In genomic region chr15:82362848-82363247, GRCh38 we compare ENCODE assay signal across 8 cellular contexts. TPM values are rescaled to one million over a fixed set of nuclear protein-coding genes. Genes with fewer than 3 reads are reported as not detected.
A peak's percentile ranks its signal among the peaks of the same experiment; 100 is the strongest.
DNase-seq lines count a peak whose midpoint lies in the region; ATAC-seq, FAIRE-seq and TF ChIP-seq lines count a peak whose summit lies in the region.
"Not testable (repeated sequence)": the region's sequence is repeated elsewhere in the genome, so short reads cannot be mapped to it uniquely, and the experiment has no call there.
"Had no signal": no experiment of that assay in that cellular context is flagged by ENCODE, and none has a peak within 500 bp of the region (broad histone marks: within the 10 kb centered on the region; RNA-seq: fewer than 3 reads in every experiment).

No MANE protein-coding gene starts in this region.

- TF ChIP-seq POLR2A in GM12878 (IDR thresholded peaks at IDR 0.05; ENCODE audit: low read depth, low read length), result not testable (repeated sequence)

- not testable (repeated sequence) for H3K9ac ChIP-seq in GM12878 (ENCODE audit: control insufficient read depth, insufficient read depth, low read length)

- not testable (repeated sequence) for DNase-seq in OCI-LY7 (ENCODE audit: low spot score); RCC 7860 (ENCODE audit: low spot score); GM12878 (ENCODE audit: low read depth, low spot score); left lung; omental fat pad (ENCODE audit: low spot score); stimulated activated naive B cell treated with anti-CD40 and anti-IgM and Interleukin-4, amounts not matched to agents 10 μg/mL and 1 μg/mL and 100 μg/mL, for 72 hours

- H2AFZ ChIP-seq in OCI-LY7 (ENCODE audit: low read length); GM12878 (ENCODE audit: control insufficient read depth, low read depth, low read length): not testable (repeated sequence)

- H3K4me1 Mint-ChIP-seq in stimulated activated naive B cell treated with anti-CD40 and anti-IgM and Interleukin-4, amounts not matched to agents 10 μg/mL and 1 μg/mL and 100 μg/mL, for 72 hours, result not testable (repeated sequence)

- not testable (repeated sequence) for H4K20me1 ChIP-seq in OCI-LY7 (ENCODE audit: insufficient read depth, low read length); GM12878 (ENCODE audit: control insufficient read depth, insufficient read depth)

- BruUV-seq in OCI-LY7 (replicated peaks; lab: Mats Ljungman, UMichigan) (TSS peak; percentile 61), GM12878 (replicated peaks; lab: Mats Ljungman, UMichigan) (TSS peak; percentile 53)

- TF ChIP-seq RAD21 in GM12878 (IDR thresholded peaks at IDR 0.05; ENCODE audit: insufficient read depth, low read depth, low read length), result not testable (repeated sequence)

- WGBS in GM12878 (ENCODE audit: insufficient coverage, insufficient replicate concordance, low lambda C conversion rate, missing lambda C conversion rate), result no CpG with 5 or more reads among the region's 5 CpGs

- intact Hi-C loops in OCI-LY7 (cut with micrococcal nuclease; ENCODE audit: unreplicated experiment); GM12878 (cut with micrococcal nuclease; ENCODE audit: unreplicated experiment); left lung (cut with DNase I): not testable (repeated sequence)

- H3K9me3 Mint-ChIP-seq in stimulated activated naive B cell treated with anti-CD40 and anti-IgM and Interleukin-4, amounts not matched to agents 10 μg/mL and 1 μg/mL and 100 μg/mL, for 72 hours, result not testable (repeated sequence)

- not testable (repeated sequence) for H3K27me3 Mint-ChIP-seq in stimulated activated naive B cell treated with anti-CD40 and anti-IgM and Interleukin-4, amounts not matched to agents 10 μg/mL and 1 μg/mL and 100 μg/mL, for 72 hours

- H3K4me3 ChIP-seq in OCI-LY7 (ENCODE audit: low read depth, low read length, poor library complexity, severe bottlenecking); GM12878; left lung: not testable (repeated sequence)

- H3K9me2 ChIP-seq in OCI-LY7 (ENCODE audit: insufficient read depth, low read length), result not testable (repeated sequence)

- H3K4me2 ChIP-seq in OCI-LY7 (ENCODE audit: low read length); GM12878 (ENCODE audit: control insufficient read depth, insufficient read depth): not testable (repeated sequence)

- not testable (repeated sequence) for H3K4me1 ChIP-seq in OCI-LY7 (ENCODE audit: insufficient read depth, low read length, poor library complexity, severe bottlenecking); GM12878 (ENCODE audit: control insufficient read depth, insufficient read depth, low read length); left lung

- H3K4me3 Mint-ChIP-seq in stimulated activated naive B cell treated with anti-CD40 and anti-IgM and Interleukin-4, amounts not matched to agents 10 μg/mL and 1 μg/mL and 100 μg/mL, for 72 hours, result not testable (repeated sequence)

- SMC1A ChIA-PET in GM12878 (lab: Charles Lee; ENCODE audit: uncharacterized antibody, unreplicated experiment), result not testable (repeated sequence)

- not testable (repeated sequence) for H3K27ac Mint-ChIP-seq in stimulated activated naive B cell treated with anti-CD40 and anti-IgM and Interleukin-4, amounts not matched to agents 10 μg/mL and 1 μg/mL and 100 μg/mL, for 72 hours

- in situ Hi-C loops in GM12878 (cut with MboI), result not testable (repeated sequence)

- H3K27me3 ChIP-seq in GM12878 (replicated peaks in 1 of 2; ENCODE audit: control insufficient read depth in 2 of 2, insufficient read depth in 2 of 2, low read length in 1 of 2); left lung: not testable (repeated sequence)

- TF ChIP-seq CTCF in OCI-LY7 (conservative IDR thresholded peaks at IDR 0.05; ENCODE audit: low read length); GM12878 (IDR thresholded peaks at IDR 0.05 in 2 of 3, conservative IDR thresholded peaks at IDR 0.05 in 1 of 3; ENCODE audit: control insufficient read depth in 2 of 3, extremely low read depth in 1 of 3, insufficient read depth in 1 of 3, low read depth in 3 of 3, low read length in 3 of 3); left lung (IDR thresholded peaks at IDR 0.05); omental fat pad (IDR thresholded peaks at IDR 0.05): not testable (repeated sequence)

- POLR2A ChIA-PET in OCI-LY7 (lab: Charles Lee); GM12878 (lab: Charles Lee): not testable (repeated sequence)

- not testable (repeated sequence) for TF ChIP-seq EP300 in GM12878 (IDR thresholded peaks at IDR 0.05; ENCODE audit: borderline replicate concordance in 1 of 2, control insufficient read depth in 1 of 2, low read depth in 2 of 2, low read length in 2 of 2)

- ATAC-seq in GM12878 (peak; percentile 17; the same call in 2 of the 3 replicates), esophagus mucosa (peak; percentile 63), left lung (peak; percentile 55), omental fat pad (ENCODE audit: low FRiP score) (peak; percentile 23)
- ATAC-seq in stimulated activated naive B cell treated with anti-CD40 and anti-IgM and Interleukin-4, amounts not matched to agents 10 μg/mL and 1 μg/mL and 100 μg/mL, for 72 hours (replicated peaks), result peak; percentile 42 to 49

- not testable (repeated sequence) for H3K36me3 Mint-ChIP-seq in stimulated activated naive B cell treated with anti-CD40 and anti-IgM and Interleukin-4, amounts not matched to agents 10 μg/mL and 1 μg/mL and 100 μg/mL, for 72 hours

- CTCF ChIA-PET in OCI-LY7 (lab: Charles Lee; ENCODE audit: unreplicated experiment); GM12878 (lab: Yijun Ruan, JAX): not testable (repeated sequence)

- H3K9me3 ChIP-seq in OCI-LY7 (ENCODE audit: low read length); GM12878 (replicated peaks; ENCODE audit: control insufficient read depth, insufficient read depth, low read length); left lung: not testable (repeated sequence)

- H3K79me2 ChIP-seq in OCI-LY7 (ENCODE audit: insufficient read depth, low read depth, low read length); GM12878 (ENCODE audit: control insufficient read depth, insufficient read depth, low read length): not testable (repeated sequence)

- RAD21 ChIA-PET in GM12878 (lab: Charles Lee; ENCODE audit: unreplicated experiment), result not testable (repeated sequence)

- H3K36me3 ChIP-seq in OCI-LY7 (ENCODE audit: insufficient read depth, low read length); GM12878 (ENCODE audit: control insufficient read depth in 2 of 2, insufficient read depth in 2 of 2, low read length in 1 of 2); left lung: not testable (repeated sequence)

- FAIRE-seq in RCC 7860 (lab: Jason Lieb, UNC), result peak; percentile 76
- not testable (repeated sequence) for FAIRE-seq in GM12878 (lab: Jason Lieb, UNC)

- not testable (repeated sequence) for H3K27ac ChIP-seq in OCI-LY7 (ENCODE audit: low read depth, low read length, poor library complexity, severe bottlenecking); GM12878 (ENCODE audit: control insufficient read depth, insufficient read depth); left lung

RNA-seq across cellular contexts. Expression of gene GOLGA6L10, which starts 13.6 kb away (rescaled TPM):
- not detected in 2 replicates for total RNA-seq in OCI-LY7 (2014; rRNA removed; shearing (Covaris generic))
- 0.39 and 0.49 TPM in 2 replicates for total RNA-seq in OCI-LY7 (2022)
- total RNA-seq in GM12878 (2013; cell fraction: nucleolus; rRNA removed), result 25.5 and 27.6 TPM in 2 replicates
- total RNA-seq in GM12878 (2014; rRNA removed), result 1.1 and 1.4 TPM in 2 replicates
- total RNA-seq in GM12878 (2014; rRNA removed; fragmentation: Illumina TruSeq; extraction: Trizol), result 1.4 and 1.7 TPM in 2 replicates
- 1.1 and 1.6 TPM in 2 replicates for total RNA-seq in GM12878 (2021)
- 1.3 TPM for polyA plus RNA-seq in GM12878 (2011; ENCODE audit: low read depth)
- polyA plus RNA-seq in GM12878 (2011; rRNA removed), result 6.7 and 10.7 TPM in 2 replicates
- polyA plus RNA-seq in GM12878 (2011; cell fraction: cytosol; rRNA removed), result 1.3 and 1.4 TPM in 2 replicates
- 13.8 and 16.1 TPM in 2 replicates for polyA plus RNA-seq in GM12878 (2011; cell fraction: nucleus; rRNA removed)
- 2.4 and 3.6 TPM in 2 replicates for polyA plus RNA-seq in GM12878 (2012)
- 1.5 TPM in 2 replicates for polyA plus RNA-seq in GM12878 (2014; fragmentation: Illumina TruSeq; extraction: Trizol)
- polyA plus RNA-seq in GM12878 (2014; fragmentation: Nextera tagmentation; extraction: Ambion mirVana), result under 1 TPM; 0.68 to 0.82 TPM
- polyA plus RNA-seq in GM12878 (2014; rRNA removed), result 1.7 and 2.1 TPM in 2 replicates
- 1 to 10 TPM in 1 of 2 experiments, under 1 TPM in 1; 0.84 to 1.2 TPM for polyA plus RNA-seq in GM12878 (2016; fragmentation: Nextera tagmentation; extraction: Ambion mirVana)
- 0.41 and 1.4 TPM in 2 replicates for polyA minus RNA-seq in GM12878 (2011; rRNA and poly(A)+ RNA removed)
- 0.62 TPM in 1 of 2 replicates, not detected in the other for polyA minus RNA-seq in GM12878 (2011; cell fraction: cytosol; rRNA and poly(A)+ RNA removed)
- 1.6 and 2.6 TPM in 2 replicates for polyA minus RNA-seq in GM12878 (2011; cell fraction: nucleus; rRNA and poly(A)+ RNA removed)
- total RNA-seq in esophagus mucosa, result 3.9 TPM
- 1 to 10 TPM; 1.5 to 2.1 TPM for total RNA-seq in left lung
- total RNA-seq in omental fat pad, result 1 to 10 TPM in 2 of 4 donors, under 1 TPM in 2; 0.56 to 1.3 (median 0.87) TPM
- polyA plus RNA-seq: CD14-positive monocyte had no signal
